ENCODE assay signal across 26 cellular contexts in the genomic region with DNA sequence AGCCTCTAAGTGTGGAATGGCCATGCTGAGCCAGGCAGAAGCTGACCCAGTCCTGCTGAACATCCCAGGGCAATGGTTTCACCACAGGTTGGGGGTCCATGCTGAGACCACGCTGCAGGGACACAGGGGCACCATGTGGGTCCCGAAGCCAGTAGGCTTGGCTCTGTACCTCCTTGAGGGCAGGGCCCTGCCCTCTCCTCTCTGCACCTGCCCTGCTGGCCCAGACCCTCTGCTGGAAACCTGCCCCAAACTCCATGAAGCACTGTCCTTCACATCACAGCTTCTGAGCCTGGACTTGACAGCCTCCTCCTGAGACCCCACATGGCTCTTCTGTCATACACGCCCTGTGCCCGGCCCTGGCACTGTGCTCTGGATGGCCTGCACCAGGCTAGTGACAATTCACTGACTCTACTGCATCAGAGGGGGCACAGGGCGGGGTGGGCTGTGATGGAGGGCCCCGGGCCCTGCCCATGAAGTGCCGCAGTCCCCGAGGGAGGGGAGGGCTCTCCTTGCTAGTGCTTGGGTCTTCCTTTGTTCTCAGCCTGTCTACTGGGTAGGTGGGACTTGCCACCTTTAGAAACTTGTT. TPM values are rescaled to one million over a fixed set of nuclear protein-coding genes. Genes with fewer than 3 reads are reported as not detected.
DNase-seq lines count a peak whose midpoint lies in the region; ATAC-seq and TF ChIP-seq lines count a peak whose summit lies in the region.
"Had no signal": no experiment of that assay in that cellular context is flagged by ENCODE, and none has a peak within 500 bp of the region (broad histone marks: within the 10 kb centered on the region; RNA-seq: fewer than 3 reads in every experiment).

No MANE protein-coding gene starts in this region.

- H3K4me1 ChIP-seq in IMR-90 (ENCODE audit: control insufficient read depth, insufficient read depth, low read length) (peaks cover 39% of the 10 kb centered on the region), right lobe of liver (peaks cover 0 to 5% (median 0%) of the 10 kb centered on the region in 4 donors)

- no peak overlapping the region for H3K14ac ChIP-seq in IMR-90 (replicated peaks; ENCODE audit: low read depth, low read length)

- POLR2A ChIA-PET in IMR-90 (lab: Charles Lee; ENCODE audit: unreplicated experiment), result no interaction called here

- no peak overlapping the region for H2BK120ac ChIP-seq in IMR-90 (ENCODE audit: low read depth, low read length)

- no peak overlapping the region for H3K4me3 Mint-ChIP-seq in stimulated activated effector memory CD8-positive, alpha-beta T cell treated with anti-CD3 and anti-CD28 coated beads, Interleukin-12 subunit alpha, Interleukin-12 subunit beta, amount 100 ng/mL, for 72 hours
- H3K4me3 Mint-ChIP-seq: activated CD4-positive, alpha-beta T cell treated with anti-CD3 and anti-CD28 coated beads, Interleukin-2, amount 10 ng/mL, durations not matched to agents 24 days and 14 days; activated naive CD8-positive, alpha-beta T cell treated with anti-CD3 and anti-CD28 coated beads, Interleukin-2, amount 50 U/mL, for 24 hours; activated T-cell treated with anti-CD3 and anti-CD28 coated beads, Interleukin-2, amount 50 U/mL, for 24 hours; CD4-positive, CD25-positive, alpha-beta regulatory T cell; HFFc6; IgD-negative memory B cell; naive B cell had no signal

- 70% methylated on average over 2 of the region's 8 CpGs; no CpG with 5 or more reads in 1 of the 2 experiments for WGBS in IMR-90 (ENCODE audit: extremely low coverage in 2 of 2, insufficient read length in 1 of 2), 2 experiments
- no CpG with 5 or more reads among the region's 8 CpGs for WGBS in right lobe of liver (ENCODE audit: insufficient coverage, low coverage, low lambda C conversion rate, missing lambda C conversion rate)

- H3K27ac Mint-ChIP-seq in stimulated activated effector memory CD8-positive, alpha-beta T cell treated with anti-CD3 and anti-CD28 coated beads, Interleukin-12 subunit alpha, Interleukin-12 subunit beta, amount 100 ng/mL, for 72 hours, result peak overlapping the region; percentile 29
- H3K27ac Mint-ChIP-seq: activated CD4-positive, alpha-beta T cell treated with anti-CD3 and anti-CD28 coated beads, Interleukin-2, amount 10 ng/mL, durations not matched to agents 24 days and 14 days; activated naive CD8-positive, alpha-beta T cell treated with anti-CD3 and anti-CD28 coated beads, Interleukin-2, amount 50 U/mL, for 24 hours; activated T-cell treated with anti-CD3 and anti-CD28 coated beads, Interleukin-2, amount 50 U/mL, for 24 hours; HFFc6 had no signal

- H3K27ac ChIP-seq in IMR-90 (ENCODE audit: insufficient read depth, low read length) (no peak overlapping the region), caudate nucleus (ENCODE audit: low read depth, low read length) (peak overlapping the region; percentile 32), right lobe of liver (no peak overlapping the region)
- H3K27ac ChIP-seq: GM23248, PC-9 had no signal

- intact Hi-C loops in IMR-90 (cut with micrococcal nuclease), result no loop called here
- intact Hi-C loops in right lobe of liver (cut with DNase I), result no loop called here

- H2BK5ac ChIP-seq in IMR-90 (ENCODE audit: low read depth, low read length, poor library complexity, severe bottlenecking), result no peak overlapping the region

- no peak overlapping the region for H3K4ac ChIP-seq in IMR-90 (ENCODE audit: low read depth, low read length)

- no peak overlapping the region for H3K18ac ChIP-seq in IMR-90 (ENCODE audit: low read depth, low read length)

- no peak for TF ChIP-seq RAD21 in IMR-90 (IDR thresholded peaks at IDR 0.05; ENCODE audit: low read length)

- BruUV-seq in IMR-90 (replicated peaks; lab: Mats Ljungman, UMichigan), result no TSS peak

- H4K20me1 ChIP-seq in IMR-90 (ENCODE audit: insufficient read depth, low read length), result peaks cover 87% of the 10 kb centered on the region

- TF ChIP-seq POLR2A in IMR-90 (IDR thresholded peaks at IDR 0.05; ENCODE audit: low read depth, low read length) (no peak), right lobe of liver (IDR thresholded peaks at IDR 0.05) (no peak)

- H3K36me3 ChIP-seq in IMR-90 (ENCODE audit: control insufficient read depth, insufficient read depth, low read length) (peaks cover 28% of the 10 kb centered on the region), right lobe of liver (no peaks in the 10 kb centered on the region)

- H3K36me3 Mint-ChIP-seq in stimulated activated effector memory CD8-positive, alpha-beta T cell treated with anti-CD3 and anti-CD28 coated beads, Interleukin-12 subunit alpha, Interleukin-12 subunit beta, amount 100 ng/mL, for 72 hours, result no peaks in the 10 kb centered on the region
- H3K36me3 Mint-ChIP-seq: IgD-negative memory B cell had no signal

- peaks cover 38% of the 10 kb centered on the region for H3K4me1 Mint-ChIP-seq in stimulated activated effector memory CD8-positive, alpha-beta T cell treated with anti-CD3 and anti-CD28 coated beads, Interleukin-12 subunit alpha, Interleukin-12 subunit beta, amount 100 ng/mL, for 72 hours
- H3K4me1 Mint-ChIP-seq: activated CD4-positive, alpha-beta T cell treated with anti-CD3 and anti-CD28 coated beads, Interleukin-2, amount 10 ng/mL, durations not matched to agents 24 days and 14 days had no signal

- dilution Hi-C loops in IMR-90 (cut with HindIII; ENCODE audit: low sequenced_read_pairs, unreplicated experiment), result no loop called here

- H2AFZ ChIP-seq in IMR-90 (replicated peaks; ENCODE audit: low read length, poor library complexity), result peak overlapping the region; percentile 1
- H2AFZ ChIP-seq: GM23248, PC-9 had no signal

- in situ Hi-C loops in IMR-90 (cut with MboI; ENCODE audit: low sequenced_read_pairs), result no loop called here

- H3K4me3 ChIP-seq in IMR-90 (ENCODE audit: insufficient read depth, low read depth, low read length) (no peak overlapping the region), right lobe of liver (no peak overlapping the region)
- H3K4me3 ChIP-seq: body of pancreas, GM23248, PC-9 had no signal

- no peaks in the 10 kb centered on the region for H3K27me3 ChIP-seq in IMR-90 (ENCODE audit: control insufficient read depth, insufficient read depth, low read length)
- H3K27me3 ChIP-seq in right lobe of liver, result no peaks in the 10 kb centered on the region
- H3K27me3 ChIP-seq: body of pancreas had no signal

- no peaks in the 10 kb centered on the region for H3K9me3 ChIP-seq in IMR-90 (ENCODE audit: control insufficient read depth, insufficient read depth, low read length)
- no peaks in the 10 kb centered on the region for H3K9me3 ChIP-seq in right lobe of liver
- H3K9me3 ChIP-seq: body of pancreas had no signal

- peaks cover 39 to 89% of the 10 kb centered on the region in 2 experiments for H3K79me1 ChIP-seq in IMR-90 (ENCODE audit: low read depth in 1 of 2, low read length in 2 of 2)

- TF ChIP-seq CTCF in IMR-90 (conservative IDR thresholded peaks at IDR 0.05; ENCODE audit: low read depth, low read length) (no peak), right lobe of liver (IDR thresholded peaks at IDR 0.05) (no peak)

- no peak overlapping the region for H2BK15ac ChIP-seq in IMR-90 (ENCODE audit: low read depth, low read length)

- H3K23ac ChIP-seq in IMR-90 (ENCODE audit: low read depth, low read length), result no peak overlapping the region

- no peak overlapping the region for H3K4me2 ChIP-seq in IMR-90 (ENCODE audit: low read depth, low read length)
- H3K4me2 ChIP-seq: PC-9 had no signal

- peak overlapping the region; percentile 26; the same call in 1 of the 2 replicates for H2AK5ac ChIP-seq in IMR-90 (ENCODE audit: low read depth, low read length)

- H3K56ac ChIP-seq in IMR-90 (ENCODE audit: extremely low read depth, insufficient read depth, low read length), result no peak overlapping the region

- DNase-seq in IMR-90 (no peak), caudate nucleus (lab: John Stamatoyannopoulos, UW) (no peak), right lobe of liver (peak in 2 of 3 donors; percentile 12 to 33), NCI-H146 (lab: John Stamatoyannopoulos, UW) (no peak), RPMI8226 (no peak)
- no peak for DNase-seq in stimulated activated effector memory CD8-positive, alpha-beta T cell treated with anti-CD3 and anti-CD28 coated beads, Interleukin-12 subunit alpha, Interleukin-12 subunit beta, amount 100 ng/mL, for 72 hours (ENCODE audit: low spot score in 2 of 2)
- no peak for DNase-seq in effector CD4-positive, alpha-beta T cell
- DNase-seq: activated CD4-positive, alpha-beta T cell treated with anti-CD3 and anti-CD28 coated beads, Interleukin-2, amount 10 ng/mL, durations not matched to agents 24 days and 14 days; activated naive CD8-positive, alpha-beta T cell treated with anti-CD3 and anti-CD28 coated beads, Interleukin-2, amount 50 U/mL, for 24 hours; activated T-cell treated with anti-CD3 and anti-CD28 coated beads, Interleukin-2, amount 50 U/mL, for 24 hours; body of pancreas; CD4-positive, CD25-positive, alpha-beta regulatory T cell; effector CD8-positive, alpha-beta T cell; foreskin melanocyte; GM23248; HFFc6; naive B cell; NCI-H1092; NCI-H187; NCI-H2171 treated with DMSO at 0.1 percent for 48 hours; NCI-H524 treated with DMSO at 0.1 percent for 48 hours; PC-9; retina; stimulated activated CD4-positive, alpha-beta T cell treated with anti-CD3 and anti-CD28 coated beads, Interleukin-4, amount 100 ng/mL, for 1 hour had no signal

- H2AK9ac ChIP-seq in IMR-90 (replicated peaks; ENCODE audit: low read depth, low read length, poor library complexity), result no peak overlapping the region

- H3K9me3 Mint-ChIP-seq in stimulated activated effector memory CD8-positive, alpha-beta T cell treated with anti-CD3 and anti-CD28 coated beads, Interleukin-12 subunit alpha, Interleukin-12 subunit beta, amount 100 ng/mL, for 72 hours, result peaks cover 4% of the 10 kb centered on the region
- H3K9me3 Mint-ChIP-seq: activated CD4-positive, alpha-beta T cell treated with anti-CD3 and anti-CD28 coated beads, Interleukin-2, amount 10 ng/mL, durations not matched to agents 24 days and 14 days had no signal

- H3K9me1 ChIP-seq in IMR-90 (ENCODE audit: insufficient read depth, low read length), result peaks cover 29% of the 10 kb centered on the region

- CTCF ChIA-PET in IMR-90 (lab: Yijun Ruan, JAX), result no interaction called here

- H3K9ac ChIP-seq in IMR-90 (ENCODE audit: low read depth, low read length), result no peak overlapping the region
- H3K9ac ChIP-seq: GM23248 had no signal

- no peak overlapping the region; a peak in 1 of 4 replicates for H4K8ac ChIP-seq in IMR-90 (ENCODE audit: low read depth in 2 of 2, low read length in 2 of 2)

- 0 out of 2 replicates have a peak overlapping the region, but pooled peaks have one; percentile 2 for H4K5ac ChIP-seq in IMR-90 (ENCODE audit: low read depth, low read length)

- ATAC-seq in IMR-90 (ENCODE audit: low read depth), result no peak
- ATAC-seq in right lobe of liver, result no peak
- no peak for ATAC-seq in stimulated activated effector memory CD8-positive, alpha-beta T cell treated with anti-CD3 and anti-CD28 coated beads, Interleukin-12 subunit alpha, Interleukin-12 subunit beta, amount 100 ng/mL, for 72 hours
- ATAC-seq in HG02840 (IDR thresholded peaks at IDR 0.05; ENCODE audit: low FRiP score, unreplicated experiment), result no peak
- ATAC-seq: activated naive CD8-positive, alpha-beta T cell treated with anti-CD3 and anti-CD28 coated beads, Interleukin-2, amount 50 U/mL, for 24 hours; body of pancreas had no signal

- H4K91ac ChIP-seq in IMR-90 (ENCODE audit: insufficient read depth, low read depth, low read length), result no peak overlapping the region; the same call in 1 of the 2 replicates

- H2BK20ac ChIP-seq in IMR-90 (ENCODE audit: low read depth, low read length), result no peak overlapping the region

RNA-seq across cellular contexts. Expression of a gene that starts 24.7 kb away (rescaled TPM):
- total RNA-seq in IMR-90 (2012; rRNA removed), result 29.7 and 29.9 TPM in 2 replicates
- 36.9 and 39.7 TPM in 2 replicates for polyA plus RNA-seq in IMR-90 (2012; rRNA removed)
- polyA plus RNA-seq in IMR-90 (2012; cell fraction: cytosol; rRNA removed), result 22.1 and 48.3 TPM in 2 replicates
- polyA plus RNA-seq in IMR-90 (2012; cell fraction: nucleus; rRNA removed; ENCODE audit: low replicate concordance), result 21.0 and 34.4 TPM in 2 replicates
- 10 to 100 TPM; 18.0 to 53.5 (median 31.0) TPM for total RNA-seq in right lobe of liver

Comparison
In these comparisons a context has a peak if more than half of its experiments do, and no peak if none do; other contexts are left out.
1. DNase-seq: peak in right lobe of liver (2 of 3); none in IMR-90 (single experiment), caudate nucleus (0 of 61), stimulated activated effector memory CD8-positive, alpha-beta T cell treated with anti-CD3 and anti-CD28 coated beads, Interleukin-12 subunit alpha, Interleukin-12 subunit beta, amount 100 ng/mL, for 72 hours (0 of 2), NCI-H146 (single experiment), RPMI8226 (single experiment) and effector CD4-positive, alpha-beta T cell (single experiment).